ENCODE assay signal across 1 cellular context in genomic region chr7:148650232-148650858, GRCh38.
A peak's percentile ranks its signal among the peaks of the same experiment; 100 is the strongest.
TF ChIP-seq lines count a peak whose summit lies in the region.

No MANE protein-coding gene starts in this region.

TF ChIP-seq in Ishikawa, 13 proteins besides CTCF, POLR2A, EP300 and RAD21:
- TF ChIP-seq, protein P1, sequence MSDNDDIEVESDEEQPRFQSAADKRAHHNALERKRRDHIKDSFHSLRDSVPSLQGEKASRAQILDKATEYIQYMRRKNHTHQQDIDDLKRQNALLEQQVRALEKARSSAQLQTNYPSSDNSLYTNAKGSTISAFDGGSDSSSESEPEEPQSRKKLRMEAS (IDR thresholded peaks at IDR 0.05) = no peak
- TF ChIP-seq TEAD4 (IDR thresholded peaks at IDR 0.05) = peak; percentile 22; the same call in 1 of the 2 replicates
- TF ChIP-seq, protein P2, sequence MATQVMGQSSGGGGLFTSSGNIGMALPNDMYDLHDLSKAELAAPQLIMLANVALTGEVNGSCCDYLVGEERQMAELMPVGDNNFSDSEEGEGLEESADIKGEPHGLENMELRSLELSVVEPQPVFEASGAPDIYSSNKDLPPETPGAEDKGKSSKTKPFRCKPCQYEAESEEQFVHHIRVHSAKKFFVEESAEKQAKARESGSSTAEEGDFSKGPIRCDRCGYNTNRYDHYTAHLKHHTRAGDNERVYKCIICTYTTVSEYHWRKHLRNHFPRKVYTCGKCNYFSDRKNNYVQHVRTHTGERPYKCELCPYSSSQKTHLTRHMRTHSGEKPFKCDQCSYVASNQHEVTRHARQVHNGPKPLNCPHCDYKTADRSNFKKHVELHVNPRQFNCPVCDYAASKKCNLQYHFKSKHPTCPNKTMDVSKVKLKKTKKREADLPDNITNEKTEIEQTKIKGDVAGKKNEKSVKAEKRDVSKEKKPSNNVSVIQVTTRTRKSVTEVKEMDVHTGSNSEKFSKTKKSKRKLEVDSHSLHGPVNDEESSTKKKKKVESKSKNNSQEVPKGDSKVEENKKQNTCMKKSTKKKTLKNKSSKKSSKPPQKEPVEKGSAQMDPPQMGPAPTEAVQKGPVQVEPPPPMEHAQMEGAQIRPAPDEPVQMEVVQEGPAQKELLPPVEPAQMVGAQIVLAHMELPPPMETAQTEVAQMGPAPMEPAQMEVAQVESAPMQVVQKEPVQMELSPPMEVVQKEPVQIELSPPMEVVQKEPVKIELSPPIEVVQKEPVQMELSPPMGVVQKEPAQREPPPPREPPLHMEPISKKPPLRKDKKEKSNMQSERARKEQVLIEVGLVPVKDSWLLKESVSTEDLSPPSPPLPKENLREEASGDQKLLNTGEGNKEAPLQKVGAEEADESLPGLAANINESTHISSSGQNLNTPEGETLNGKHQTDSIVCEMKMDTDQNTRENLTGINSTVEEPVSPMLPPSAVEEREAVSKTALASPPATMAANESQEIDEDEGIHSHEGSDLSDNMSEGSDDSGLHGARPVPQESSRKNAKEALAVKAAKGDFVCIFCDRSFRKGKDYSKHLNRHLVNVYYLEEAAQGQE (IDR thresholded peaks at IDR 0.05; ENCODE audit: low read depth) = no peak
- no peak for TF ChIP-seq EGR1 (IDR thresholded peaks at IDR 0.05)
- TF ChIP-seq TAF1 (IDR thresholded peaks at IDR 0.05; ENCODE audit: low read depth) = no peak
- no peak for TF ChIP-seq USF1 (IDR thresholded peaks at IDR 0.05)
TF ChIP-seq in Ishikawa: peak in this region for 1.
